In genomic region chr4:139823345-139823744, GRCh38 we compare ENCODE assay signal across 1 cellular context.
TF ChIP-seq lines count a peak whose summit lies in the region.

No MANE protein-coding gene starts in this region.

TF ChIP-seq in SK-N-SH, 30 proteins besides CTCF, POLR2A, EP300 and RAD21 (continued from another document):
- TF ChIP-seq FOSL2 (IDR thresholded peaks at IDR 0.05; ENCODE audit: borderline replicate concordance, low read depth), result no peak
- TF ChIP-seq CHD2 (IDR thresholded peaks at IDR 0.05; ENCODE audit: low read length, partially characterized antibody), result no peak
- no peak for TF ChIP-seq POLR2AphosphoS5 (IDR thresholded peaks at IDR 0.05; ENCODE audit: low read depth, low read length)
- no peak for TF ChIP-seq ELF1 (IDR thresholded peaks at IDR 0.05)
- peak; percentile 61; the same call in 1 of the 2 replicates for TF ChIP-seq RCOR1 (IDR thresholded peaks at IDR 0.05; ENCODE audit: low read length)
- TF ChIP-seq NRF1 (IDR thresholded peaks at IDR 0.05; ENCODE audit: low read depth, low read length), result no peak
- no peak for TF ChIP-seq YY1 (IDR thresholded peaks at IDR 0.05; ENCODE audit: low read depth)
- no peak for TF ChIP-seq TAF1 (IDR thresholded peaks at IDR 0.05; ENCODE audit: borderline replicate concordance, low read depth, low read length)
- no peak for TF ChIP-seq NFIC (IDR thresholded peaks at IDR 0.05; ENCODE audit: borderline replicate concordance)
TF ChIP-seq in SK-N-SH: peak in this region for 4.
